In genomic region chr1:86704456-86704971, GRCh38 we compare ENCODE assay signal across 1 cellular context.
A peak's percentile ranks its signal among the peaks of the same experiment; 100 is the strongest.
TF ChIP-seq lines count a peak whose summit lies in the region.

Gene SH3GLB1, plus strand, starts transcription at chr1:86704576. Its CDS starts 324 bp downstream, at chr1:86704900.

TF ChIP-seq in K562, 482 proteins besides CTCF, POLR2A, EP300 and RAD21 (continued from another document and continues in another):
- TF ChIP-seq SFPQ (IDR thresholded peaks at IDR 0.05; ENCODE audit: low read depth, low read length) (no peak), HMG20A (CRISPR knock-in tag; conservative IDR thresholded peaks at IDR 0.05) (no peak), PHB2 (IDR thresholded peaks at IDR 0.05; ENCODE audit: low read depth) (no peak), IRF9 (tag; IDR thresholded peaks at IDR 0.05) (no peak), BCLAF1 (IDR thresholded peaks at IDR 0.05; ENCODE audit: borderline replicate concordance in 1 of 2, control insufficient read depth in 1 of 2, low read depth in 2 of 2, low read length in 1 of 2) (0 out of 4 replicates have a peak, but pooled peaks of 1 of the 2 experiments have one; percentile 62), ZNF134 (CRISPR knock-in tag; conservative IDR thresholded peaks at IDR 0.05) (no peak), ZNF696 (CRISPR knock-in tag; conservative IDR thresholded peaks at IDR 0.05) (no peak), PATZ1 (CRISPR knock-in tag; IDR thresholded peaks at IDR 0.05; ENCODE audit: borderline replicate concordance) (no peak), CBX3 (IDR thresholded peaks at IDR 0.05; ENCODE audit: borderline replicate concordance in 1 of 2, low read length in 2 of 2) (no peak; a peak in 1 of 3 replicates), ZNF146 (CRISPR knock-in tag; IDR thresholded peaks at IDR 0.05; ENCODE audit: unreplicated experiment) (no peak), ZC3H4 (CRISPR knock-in tag; IDR thresholded peaks at IDR 0.05; ENCODE audit: borderline replicate concordance) (no peak), SRSF1 (IDR thresholded peaks at IDR 0.05; ENCODE audit: low read depth, low read length) (no peak), NFIX (CRISPR knock-in tag; IDR thresholded peaks at IDR 0.05; ENCODE audit: low read depth) (no peak), MEIS2 (IDR thresholded peaks at IDR 0.05; ENCODE audit: partially characterized antibody) (no peak), RBM17 (IDR thresholded peaks at IDR 0.05; ENCODE audit: borderline replicate concordance, low read depth, low read length) (no peak), FOXP1 (CRISPR knock-in tag; IDR thresholded peaks at IDR 0.05) (peak; percentile 60; the same call in 1 of the 2 replicates), TCFL5 (CRISPR knock-in tag; conservative IDR thresholded peaks at IDR 0.05) (no peak), CAMTA2 (CRISPR knock-in tag; conservative IDR thresholded peaks at IDR 0.05) (0 out of 2 replicates have a peak, but pooled peaks have one; percentile 45), NR2C2 (CRISPR knock-in tag; IDR thresholded peaks at IDR 0.05) (0 out of 2 replicates have a peak, but pooled peaks have one; percentile 12), NR2C2 (tag; IDR thresholded peaks at IDR 0.05) (peak; percentile 73), KLF16 (IDR thresholded peaks at IDR 0.05) (no peak), USF2 (CRISPR knock-in tag; IDR thresholded peaks at IDR 0.05) (no peak), ZNF165 (CRISPR knock-in tag; IDR thresholded peaks at IDR 0.05; ENCODE audit: borderline replicate concordance) (no peak), BCL6 (CRISPR knock-in tag; IDR thresholded peaks at IDR 0.05) (no peak), KDM1A (IDR thresholded peaks at IDR 0.05) (no peak), BRF1 (IDR thresholded peaks at IDR 0.05; ENCODE audit: borderline replicate concordance, extremely low read depth, insufficient read length) (no peak), ZNF699 (CRISPR knock-in tag; IDR thresholded peaks at IDR 0.05; ENCODE audit: insufficient replicate concordance) (no peak), ZBTB11 (CRISPR knock-in tag; IDR thresholded peaks at IDR 0.05) (no peak), MYC (IDR thresholded peaks at IDR 0.05; ENCODE audit: low read depth, low read length) (peak; percentile 56; the same call in 1 of the 2 replicates), MYC (CRISPR knock-in tag; IDR thresholded peaks at IDR 0.05; ENCODE audit: borderline replicate concordance, low read depth) (peak; percentile 28; the same call in 1 of the 2 replicates), SP2 (IDR thresholded peaks at IDR 0.05; ENCODE audit: extremely low read depth, low read depth, low read length, poor library complexity, severe bottlenecking) (no peak), CCAR2 (IDR thresholded peaks at IDR 0.05; ENCODE audit: low read depth, low read length) (no peak), ARID1B (IDR thresholded peaks at IDR 0.05) (peak; percentile 53; the same call in 1 of the 2 replicates), FOXJ3 (CRISPR knock-in tag; IDR thresholded peaks at IDR 0.05) (no peak), PPARD (CRISPR knock-in tag; IDR thresholded peaks at IDR 0.05) (no peak), NONO (IDR thresholded peaks at IDR 0.05; ENCODE audit: low read depth in 2 of 2, low read length in 1 of 2) (peak in 1 of 2 experiments; percentile 77; a peak in 2 of 4 replicates), GATA2 (CRISPR knock-in tag; IDR thresholded peaks at IDR 0.05) (no peak), ZNF512 (tag; IDR thresholded peaks at IDR 0.05) (no peak), ARID3B (CRISPR knock-in tag; IDR thresholded peaks at IDR 0.05; ENCODE audit: borderline replicate concordance) (no peak), TARDBP (IDR thresholded peaks at IDR 0.05) (peak; percentile 61; the same call in 1 of the 2 replicates), ZNF197 (CRISPR knock-in tag; IDR thresholded peaks at IDR 0.05; ENCODE audit: low read depth) (0 out of 2 replicates have a peak, but pooled peaks have one; percentile 50), RBBP5 (IDR thresholded peaks at IDR 0.05; ENCODE audit: borderline replicate concordance, insufficient read depth, low read length, poor library complexity, severe bottlenecking) (peak; percentile 79), KDM2B (CRISPR knock-in tag; IDR thresholded peaks at IDR 0.05) (no peak), E4F1 (CRISPR knock-in tag; IDR thresholded peaks at IDR 0.05; ENCODE audit: borderline replicate concordance) (no peak), NFE2L1 (tag; IDR thresholded peaks at IDR 0.05; ENCODE audit: borderline replicate concordance, low read depth) (no peak), RBFOX2 (IDR thresholded peaks at IDR 0.05; ENCODE audit: low read depth, low read length) (peak; percentile 95), SMARCA4 (IDR thresholded peaks at IDR 0.05) (no peak), ZNF766 (CRISPR knock-in tag; conservative IDR thresholded peaks at IDR 0.05) (no peak), ZNF23 (CRISPR knock-in tag; IDR thresholded peaks at IDR 0.05) (no peak)
